8 cellular contexts compared by ENCODE assay signal in genomic region chr10:63267414-63268138, GRCh38.
DNase-seq lines count a peak whose midpoint lies in the region; ATAC-seq, FAIRE-seq and TF ChIP-seq lines count a peak whose summit lies in the region.

No MANE protein-coding gene starts in this region.

- peak overlapping the region; percentile 89 for H3K9ac ChIP-seq in adipocyte (ENCODE audit: low read length)

- peak overlapping the region; percentile 84 for H3K4me3 ChIP-seq in adipocyte (ENCODE audit: low read length)
- H3K4me3 ChIP-seq in right atrium auricular region: peak overlapping the region; percentile 41 to 58
- peak overlapping the region; percentile 37 to 39 for H3K4me3 ChIP-seq in prostate gland

- intact Hi-C loops in prostate gland (cut with DNase I): loop anchor here (2.0 to 10.0 kb wide), 2 partner anchors 199 to 257 kb away; partner anchors contain the start of gene REEP3

- peak overlapping the region; percentile 90 to 91 for H3K27ac ChIP-seq in right atrium auricular region
- peak overlapping the region; percentile 90 for H3K27ac ChIP-seq in prostate gland

- WGBS in prostate gland: 3% methylated on average over 6 of the region's 6 CpGs

- TF ChIP-seq CTCF in right atrium auricular region (IDR thresholded peaks at IDR 0.05) (no peak), prostate gland (IDR thresholded peaks at IDR 0.05) (no peak)

- no peaks in the 10 kb centered on the region for H3K36me3 ChIP-seq in adipocyte (ENCODE audit: control insufficient read depth, insufficient read depth, low read length, severe bottlenecking)
- no peaks in the 10 kb centered on the region for H3K36me3 ChIP-seq in right atrium auricular region
- no peaks in the 10 kb centered on the region for H3K36me3 ChIP-seq in prostate gland

- H3K9me3 ChIP-seq in adipocyte (ENCODE audit: control insufficient read depth, low read length) (no peaks in the 10 kb centered on the region), right atrium auricular region (no peaks in the 10 kb centered on the region), prostate gland (no peaks in the 10 kb centered on the region)

- in situ Hi-C loops in G401 (cut with HindIII; ENCODE audit: low sequenced_read_pairs): no loop called here

- H3K4me1 ChIP-seq in adipocyte (ENCODE audit: control insufficient read depth, insufficient read depth, low read length): peaks cover 26% of the 10 kb centered on the region
- H3K4me1 ChIP-seq in right atrium auricular region: peaks cover 0 to 29% of the 10 kb centered on the region in 2 donors
- H3K4me1 ChIP-seq in prostate gland (replicated peaks): no peaks in the 10 kb centered on the region

- ATAC-seq in HG02763 (IDR thresholded peaks at IDR 0.05; ENCODE audit: unreplicated experiment) (no peak), HG03432 (IDR thresholded peaks at IDR 0.05; ENCODE audit: unreplicated experiment) (no peak)

- peak; percentile 10 for TF ChIP-seq POLR2A in prostate gland (IDR thresholded peaks at IDR 0.05)

- DNase-seq in G401 (ENCODE audit: low spot score) (peak; percentile 63), NAMALWA (ENCODE audit: low spot score) (peak; percentile 84), adipocyte (ENCODE audit: low read depth) (peak; percentile 88), right atrium auricular region (ENCODE audit: low spot score) (no peak), prostate gland (ENCODE audit: low spot score) (peak; percentile 35)

- FAIRE-seq in A204.1 (lab: Jason Lieb, UNC): peak; percentile 97

- H3K27me3 ChIP-seq in adipocyte (replicated peaks; ENCODE audit: control insufficient read depth, insufficient read depth, low read length) (no peaks in the 10 kb centered on the region), right atrium auricular region (no peaks in the 10 kb centered on the region), prostate gland (replicated peaks; ENCODE audit: insufficient read depth) (no peaks in the 10 kb centered on the region)
